Comparison of ENCODE assay signal across 18 cellular contexts in the genomic region with DNA sequence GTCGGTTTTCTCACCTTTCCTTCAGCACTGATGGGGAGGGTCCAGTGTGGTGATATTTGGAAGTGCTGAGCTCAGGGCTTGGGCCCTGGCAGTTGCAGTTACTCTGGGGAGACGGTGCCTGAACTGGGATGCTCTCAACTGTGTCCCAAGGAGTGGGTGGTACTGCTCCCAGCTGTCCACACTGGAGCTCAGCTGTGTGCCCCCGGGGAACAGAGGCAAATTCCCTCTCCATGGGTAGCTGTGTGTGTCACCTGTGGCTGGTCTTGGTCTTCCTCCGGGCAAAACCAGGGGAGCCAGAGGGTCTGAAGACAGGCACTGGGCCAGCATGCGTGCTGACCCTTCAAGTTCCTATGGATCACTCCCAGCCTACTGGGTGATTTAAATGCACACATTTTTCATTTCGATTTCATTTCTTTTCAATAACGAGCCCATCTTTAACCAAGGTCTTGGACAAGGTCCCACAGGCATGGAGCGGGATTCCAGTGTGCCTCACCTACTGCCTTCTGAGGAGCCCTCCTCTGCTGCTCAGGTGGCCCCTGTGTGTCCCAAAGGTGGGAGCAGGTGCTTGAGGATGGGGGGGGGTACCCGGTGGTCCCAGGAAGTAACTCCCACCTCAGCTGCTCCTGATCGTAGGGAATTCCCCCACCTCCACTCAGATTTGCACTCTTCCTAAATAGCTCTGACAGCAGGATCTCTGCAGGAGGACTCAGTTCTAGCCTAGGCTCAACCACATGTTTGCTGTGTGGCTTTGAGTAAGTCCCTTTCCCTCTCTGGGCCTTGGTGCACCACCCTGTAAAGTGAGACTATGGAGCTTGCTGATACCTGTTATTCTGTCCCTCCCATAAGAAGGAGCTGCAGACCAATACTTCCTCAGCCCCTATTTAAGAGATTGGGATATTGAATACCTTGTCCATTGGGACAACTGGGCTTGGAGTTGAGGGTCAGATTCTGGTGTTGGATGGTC. TPM values are rescaled to one million over a fixed set of nuclear protein-coding genes. Genes with fewer than 3 reads are reported as not detected.
A peak's percentile ranks its signal among the peaks of the same experiment; 100 is the strongest.
DNase-seq lines count a peak whose midpoint lies in the region; ATAC-seq and TF ChIP-seq lines count a peak whose summit lies in the region.
"Had no signal": no experiment of that assay in that cellular context is flagged by ENCODE, and none has a peak within 500 bp of the region (broad histone marks: within the 10 kb centered on the region; RNA-seq: fewer than 3 reads in every experiment).

No MANE protein-coding gene starts in this region.

- H3K9me3 Mint-ChIP-seq in stimulated activated naive B cell treated with anti-CD40 and anti-IgM and Interleukin-4, amounts not matched to agents 10 μg/mL and 1 μg/mL and 100 μg/mL, for 72 hours, result no peaks in the 10 kb centered on the region
- no peaks in the 10 kb centered on the region for H3K9me3 Mint-ChIP-seq in activated naive CD4-positive, alpha-beta T cell treated with anti-CD3 and anti-CD28 coated beads, Interleukin-2, amount 10 ng/mL, durations not matched to agents 7 days and 5 days
- H3K9me3 Mint-ChIP-seq in stimulated activated memory B cell treated with anti-CD40 and anti-IgM and Interleukin-4, amounts not matched to agents 10 μg/mL and 1 μg/mL and 100 μg/mL, for 72 hours, result no peaks in the 10 kb centered on the region
- H3K9me3 Mint-ChIP-seq: CD4-positive, CD25-positive, alpha-beta regulatory T cell had no signal

- no peak overlapping the region for H3K4me3 ChIP-seq in gastroesophageal sphincter

- CTCF ChIA-PET in activated naive CD4-positive, alpha-beta T cell treated with anti-CD3 and anti-CD28 coated beads, Interleukin-2, amount 10 ng/mL, durations not matched to agents 7 days and 5 days (lab: Charles Lee), result no interaction called here

- H3K36me3 Mint-ChIP-seq in stimulated activated naive B cell treated with anti-CD40 and anti-IgM and Interleukin-4, amounts not matched to agents 10 μg/mL and 1 μg/mL and 100 μg/mL, for 72 hours, result peaks cover 0 to 6% of the 10 kb centered on the region in 2 donors
- no peaks in the 10 kb centered on the region for H3K36me3 Mint-ChIP-seq in activated naive CD4-positive, alpha-beta T cell treated with anti-CD3 and anti-CD28 coated beads, Interleukin-2, amount 10 ng/mL, durations not matched to agents 7 days and 5 days
- peaks cover 15% of the 10 kb centered on the region for H3K36me3 Mint-ChIP-seq in stimulated activated memory B cell treated with anti-CD40 and anti-IgM and Interleukin-4, amounts not matched to agents 10 μg/mL and 1 μg/mL and 100 μg/mL, for 72 hours
- H3K36me3 Mint-ChIP-seq: CD4-positive, CD25-positive, alpha-beta regulatory T cell had no signal

- TF ChIP-seq CTCF in gastroesophageal sphincter (IDR thresholded peaks at IDR 0.05), result no peak

- peak overlapping the region in 1 of 2 donors; percentile 13 for H3K4me3 Mint-ChIP-seq in stimulated activated naive B cell treated with anti-CD40 and anti-IgM and Interleukin-4, amounts not matched to agents 10 μg/mL and 1 μg/mL and 100 μg/mL, for 72 hours
- H3K4me3 Mint-ChIP-seq in activated naive CD4-positive, alpha-beta T cell treated with anti-CD3 and anti-CD28 coated beads, Interleukin-2, amount 10 ng/mL, durations not matched to agents 7 days and 5 days, result no peak overlapping the region
- H3K4me3 Mint-ChIP-seq in stimulated activated memory B cell treated with anti-CD40 and anti-IgM and Interleukin-4, amounts not matched to agents 10 μg/mL and 1 μg/mL and 100 μg/mL, for 72 hours, result no peak overlapping the region
- H3K4me3 Mint-ChIP-seq: CD4-positive, CD25-positive, alpha-beta regulatory T cell had no signal

- no peak for TF ChIP-seq POLR2A in gastroesophageal sphincter (IDR thresholded peaks at IDR 0.05)

- H3K36me3 ChIP-seq in gastroesophageal sphincter, result no peaks in the 10 kb centered on the region

- peak overlapping the region in 3 of 4 donors; percentile 21 to 85 (median 69) for H3K27ac ChIP-seq in gastroesophageal sphincter
- H3K27ac ChIP-seq: 22Rv1, KMS-11 had no signal

- ATAC-seq in gastroesophageal sphincter (no peak), HG02763 (IDR thresholded peaks at IDR 0.05; ENCODE audit: unreplicated experiment) (no peak)
- ATAC-seq in stimulated activated naive B cell treated with anti-CD40 and anti-IgM and Interleukin-4, amounts not matched to agents 10 μg/mL and 1 μg/mL and 100 μg/mL, for 72 hours (replicated peaks), result no peak
- ATAC-seq in stimulated activated memory B cell treated with anti-CD40 and anti-IgM and Interleukin-4, amounts not matched to agents 10 μg/mL and 1 μg/mL and 100 μg/mL, for 72 hours, result no peak

- no peaks in the 10 kb centered on the region for H3K27me3 Mint-ChIP-seq in stimulated activated naive B cell treated with anti-CD40 and anti-IgM and Interleukin-4, amounts not matched to agents 10 μg/mL and 1 μg/mL and 100 μg/mL, for 72 hours
- H3K27me3 Mint-ChIP-seq in activated naive CD4-positive, alpha-beta T cell treated with anti-CD3 and anti-CD28 coated beads, Interleukin-2, amount 10 ng/mL, durations not matched to agents 7 days and 5 days, result no peaks in the 10 kb centered on the region
- H3K27me3 Mint-ChIP-seq in stimulated activated memory B cell treated with anti-CD40 and anti-IgM and Interleukin-4, amounts not matched to agents 10 μg/mL and 1 μg/mL and 100 μg/mL, for 72 hours, result no peaks in the 10 kb centered on the region
- H3K27me3 Mint-ChIP-seq: CD4-positive, CD25-positive, alpha-beta regulatory T cell had no signal

- DNase-seq in activated T-cell treated with anti-CD3 and anti-CD28 coated beads, Interleukin-2, amount 50 U/mL, for 1 hour, result peak; percentile 13
- DNase-seq in activated T-cell treated with anti-CD3 and anti-CD28 coated beads, Interleukin-2, amount 50 U/mL, for 48 hours, result no peak
- DNase-seq in RPMI7951 (ENCODE audit: low read depth), result peak; percentile 7
- DNase-seq in stimulated activated naive B cell treated with anti-CD40 and anti-IgM and Interleukin-4, amounts not matched to agents 10 μg/mL and 1 μg/mL and 100 μg/mL, for 72 hours, result no peak
- no peak for DNase-seq in activated naive CD4-positive, alpha-beta T cell treated with anti-CD3 and anti-CD28 coated beads, Interleukin-2, amount 10 ng/mL, durations not matched to agents 7 days and 5 days
- DNase-seq: CD4-positive, CD25-positive, alpha-beta regulatory T cell; GF-D8; NCI-H1417 treated with DMSO at 0.1 percent for 48 hours; NCI-H1930; NCI-H226; NCI-H82; OCI-M1 had no signal

- no peak for TF ChIP-seq EP300 in gastroesophageal sphincter (IDR thresholded peaks at IDR 0.05)

- H3K27ac Mint-ChIP-seq in stimulated activated naive B cell treated with anti-CD40 and anti-IgM and Interleukin-4, amounts not matched to agents 10 μg/mL and 1 μg/mL and 100 μg/mL, for 72 hours, result peak overlapping the region; percentile 25
- no peak overlapping the region for H3K27ac Mint-ChIP-seq in activated naive CD4-positive, alpha-beta T cell treated with anti-CD3 and anti-CD28 coated beads, Interleukin-2, amount 10 ng/mL, durations not matched to agents 7 days and 5 days
- no peak overlapping the region for H3K27ac Mint-ChIP-seq in stimulated activated memory B cell treated with anti-CD40 and anti-IgM and Interleukin-4, amounts not matched to agents 10 μg/mL and 1 μg/mL and 100 μg/mL, for 72 hours
- H3K27ac Mint-ChIP-seq: CD4-positive, CD25-positive, alpha-beta regulatory T cell had no signal

- peaks cover 10 to 76% (median 36%) of the 10 kb centered on the region in 3 donors for H3K4me1 ChIP-seq in gastroesophageal sphincter

- H3K9me3 ChIP-seq in gastroesophageal sphincter, result no peaks in the 10 kb centered on the region
- H3K9me3 ChIP-seq: Caco-2 had no signal

- H3K4me1 Mint-ChIP-seq in stimulated activated naive B cell treated with anti-CD40 and anti-IgM and Interleukin-4, amounts not matched to agents 10 μg/mL and 1 μg/mL and 100 μg/mL, for 72 hours, result peaks cover 54 to 80% of the 10 kb centered on the region in 2 donors
- no peaks in the 10 kb centered on the region for H3K4me1 Mint-ChIP-seq in activated naive CD4-positive, alpha-beta T cell treated with anti-CD3 and anti-CD28 coated beads, Interleukin-2, amount 10 ng/mL, durations not matched to agents 7 days and 5 days
- peaks cover 77% of the 10 kb centered on the region for H3K4me1 Mint-ChIP-seq in stimulated activated memory B cell treated with anti-CD40 and anti-IgM and Interleukin-4, amounts not matched to agents 10 μg/mL and 1 μg/mL and 100 μg/mL, for 72 hours

- no peaks in the 10 kb centered on the region for H3K27me3 ChIP-seq in gastroesophageal sphincter

- 65 to 84% methylated on average over 4 to 6 of the region's 10 CpGs for WGBS in gastroesophageal sphincter (ENCODE audit: low coverage in 1 of 2), 2 donors

RNA-seq across cellular contexts. Expression of a gene that starts 16.8 kb away (rescaled TPM):
- total RNA-seq in RPMI7951 (2014; rRNA removed; shearing (Covaris generic)), result 2.0 and 2.9 TPM in 2 replicates
- total RNA-seq in gastroesophageal sphincter, result 10 to 100 TPM; 26.4 to 57.2 (median 29.6) TPM

Comparison
In these comparisons a context has a peak if more than half of its experiments do, and no peak if none do; other contexts are left out.
1. DNase-seq: peak in activated T-cell treated with anti-CD3 and anti-CD28 coated beads, Interleukin-2, amount 50 U/mL, for 1 hour (single experiment) and RPMI7951 (single experiment); none in activated T-cell treated with anti-CD3 and anti-CD28 coated beads, Interleukin-2, amount 50 U/mL, for 48 hours (0 of 2), stimulated activated naive B cell treated with anti-CD40 and anti-IgM and Interleukin-4, amounts not matched to agents 10 μg/mL and 1 μg/mL and 100 μg/mL, for 72 hours (single experiment) and activated naive CD4-positive, alpha-beta T cell treated with anti-CD3 and anti-CD28 coated beads, Interleukin-2, amount 10 ng/mL, durations not matched to agents 7 days and 5 days (single experiment).